Comparison of ENCODE assay signal across 22 cellular contexts in the genomic region with DNA sequence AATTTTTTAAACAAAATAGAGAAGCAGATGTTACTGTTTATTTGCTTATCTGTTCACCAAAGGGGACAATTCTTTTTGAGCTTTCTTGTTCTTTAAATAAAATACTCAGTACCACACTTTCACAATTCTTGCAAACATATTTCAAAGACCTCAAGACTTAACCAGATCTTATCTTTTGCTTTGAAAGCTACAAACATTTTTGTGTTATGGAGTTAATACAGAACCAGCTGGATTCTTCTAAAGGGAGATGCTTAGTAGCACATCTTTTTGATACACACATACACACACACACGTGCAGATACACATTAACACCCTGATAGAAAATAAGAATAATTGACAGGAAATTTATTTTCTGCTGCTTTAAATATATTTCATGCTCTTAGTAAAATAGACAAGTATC.
"Had no signal": no experiment of that assay in that cellular context is flagged by ENCODE, and none has a peak within 500 bp of the region (broad histone marks: within the 10 kb centered on the region; RNA-seq: fewer than 3 reads in every experiment).

No MANE protein-coding gene starts in this region.

- H3K9me3 Mint-ChIP-seq: activated B cell treated with CpG ODN at 0.5 μM for 24 hours; activated naive CD4-positive, alpha-beta T cell treated with anti-CD3 and anti-CD28 coated beads, Interleukin-2, amount 50 U/mL, for 24 hours; activated T-helper 2 cell treated with anti-CD3 and anti-CD28 coated beads, Interferon-gamma antibody, Interleukin-2, Interleukin-4, amounts not matched to agents 10 μg/mL and 5 μg/mL and 100 μg/mL, durations not matched to agents 14 hours and 24 hours and 36 hours had no signal

- ATAC-seq: body of pancreas had no signal

- H3K4me1 Mint-ChIP-seq: activated B cell treated with CpG ODN at 0.5 μM for 24 hours had no signal

- H3K27ac ChIP-seq: body of pancreas, KMS-11, PC-9 had no signal

- H3K9me3 ChIP-seq: body of pancreas had no signal

- H3K36me3 Mint-ChIP-seq: activated naive CD4-positive, alpha-beta T cell treated with anti-CD3 and anti-CD28 coated beads, Interleukin-2, amount 50 U/mL, for 24 hours had no signal

- H3K27me3 Mint-ChIP-seq: activated B cell treated with CpG ODN at 0.5 μM for 24 hours; activated naive CD4-positive, alpha-beta T cell treated with anti-CD3 and anti-CD28 coated beads, Interleukin-2, amount 50 U/mL, for 24 hours; T-helper 17 cell had no signal

- H3K4me3 ChIP-seq: body of pancreas, PC-9 had no signal

- H3K27ac Mint-ChIP-seq: activated B cell treated with CpG ODN at 0.5 μM for 24 hours; activated naive CD4-positive, alpha-beta T cell treated with anti-CD3 and anti-CD28 coated beads, Interleukin-2, amount 50 U/mL, for 24 hours; activated T-helper 2 cell treated with anti-CD3 and anti-CD28 coated beads, Interferon-gamma antibody, Interleukin-2, Interleukin-4, amounts not matched to agents 10 μg/mL and 5 μg/mL and 100 μg/mL, durations not matched to agents 14 hours and 24 hours and 36 hours; T-helper 17 cell had no signal

- H3K27me3 ChIP-seq: body of pancreas had no signal

- H3K4me1 ChIP-seq: body of pancreas had no signal

- H3K4me3 Mint-ChIP-seq: activated B cell treated with CpG ODN at 0.5 μM for 24 hours, T-helper 17 cell had no signal

- DNase-seq: activated B cell treated with CpG ODN at 0.5 μM for 24 hours; activated CD4-positive, alpha-beta T cell treated with anti-CD3 and anti-CD28 coated beads for 1 hour; activated CD4-positive, alpha-beta T cell treated with anti-CD3 and anti-CD28 coated beads, Interleukin-2, amount 50 U/mL, for 4 hours; activated CD8-positive, alpha-beta memory T cell treated with anti-CD3 and anti-CD28 coated beads for 24 hours; activated gamma-delta T cell treated with Interleukin-2 at 50 U/mL for 16 hours; activated T-cell treated with anti-CD3 and anti-CD28 coated beads, Interleukin-2, amount 50 U/mL, for 48 hours; aorta; body of pancreas; central memory CD4-positive, alpha-beta T cell; MV-4-11; NCI-H1105; NCI-H1436; NCI-H187; NCI-H2081; NCI-H69; PC-9; SHP77 treated with DMSO at 0.1 percent for 48 hours; T-helper 17 cell; T1000 had no signal
